In the genomic region with DNA sequence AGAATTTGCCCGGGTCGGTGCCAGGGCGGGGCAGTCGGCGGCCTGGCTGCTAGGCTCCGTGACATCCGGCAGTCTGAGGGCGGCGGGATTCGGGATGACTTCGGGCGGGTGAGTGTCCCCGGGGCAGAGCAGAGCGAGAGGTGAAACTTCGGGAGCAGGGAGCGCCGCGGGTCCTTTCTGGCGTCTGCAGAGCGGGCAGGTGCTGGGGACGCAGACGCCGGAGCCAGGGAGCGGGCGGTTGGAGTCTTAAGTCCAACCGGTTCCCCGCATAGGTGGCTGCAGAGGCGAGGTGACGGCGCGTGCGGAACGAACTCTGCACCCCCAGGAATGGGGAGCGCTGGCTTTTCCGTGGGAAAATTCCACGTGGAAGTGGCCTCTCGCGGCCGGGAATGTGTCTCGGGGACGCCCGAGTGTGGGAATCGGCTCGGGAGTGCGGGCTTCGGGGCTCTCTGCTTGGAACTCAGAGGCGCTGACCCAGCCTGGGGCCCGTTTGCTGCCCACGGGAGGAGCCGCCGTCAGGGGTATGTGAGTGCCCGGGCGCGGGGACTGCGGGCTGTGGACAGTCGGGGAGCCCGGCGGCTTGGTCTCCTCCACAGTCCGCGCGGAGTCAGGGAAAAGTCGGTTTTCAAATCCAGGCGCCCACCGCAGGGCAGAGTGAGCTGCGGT, we compare ENCODE assay signal across 8 cellular contexts. TPM values are rescaled to one million over a fixed set of nuclear protein-coding genes. Genes with fewer than 3 reads are reported as not detected.
DNase-seq lines count a peak whose midpoint lies in the region; ATAC-seq and TF ChIP-seq lines count a peak whose summit lies in the region.

A gene with protein sequence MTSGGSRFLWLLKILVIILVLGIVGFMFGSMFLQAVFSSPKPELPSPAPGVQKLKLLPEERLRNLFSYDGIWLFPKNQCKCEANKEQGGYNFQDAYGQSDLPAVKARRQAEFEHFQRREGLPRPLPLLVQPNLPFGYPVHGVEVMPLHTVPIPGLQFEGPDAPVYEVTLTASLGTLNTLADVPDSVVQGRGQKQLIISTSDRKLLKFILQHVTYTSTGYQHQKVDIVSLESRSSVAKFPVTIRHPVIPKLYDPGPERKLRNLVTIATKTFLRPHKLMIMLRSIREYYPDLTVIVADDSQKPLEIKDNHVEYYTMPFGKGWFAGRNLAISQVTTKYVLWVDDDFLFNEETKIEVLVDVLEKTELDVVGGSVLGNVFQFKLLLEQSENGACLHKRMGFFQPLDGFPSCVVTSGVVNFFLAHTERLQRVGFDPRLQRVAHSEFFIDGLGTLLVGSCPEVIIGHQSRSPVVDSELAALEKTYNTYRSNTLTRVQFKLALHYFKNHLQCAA (plus strand): TSS at position 71 of the 666 bp plus-strand sequence. CDS start 24 bp downstream, at position 95.

- no peaks in the 10 kb centered on the region for H3K9me3 Mint-ChIP-seq in naive thymus-derived CD4-positive, alpha-beta T cell

- intact Hi-C loops in naive thymus-derived CD4-positive, alpha-beta T cell (cut with micrococcal nuclease), result no loop called here

- POLR2A ChIA-PET in naive thymus-derived CD4-positive, alpha-beta T cell (lab: Charles Lee), result no interaction called here

- no peak within 1 kb of the TSS for H3K27ac ChIP-seq in naive thymus-derived CD4-positive, alpha-beta T cell (ENCODE audit: low read depth, low read length)

- H3K36me3 ChIP-seq in naive thymus-derived CD4-positive, alpha-beta T cell (ENCODE audit: control insufficient read depth in 2 of 3, insufficient read depth in 3 of 3, low read length in 3 of 3), result no peaks in the 10 kb centered on the region

- H3K27me3 ChIP-seq in naive thymus-derived CD4-positive, alpha-beta T cell (ENCODE audit: control insufficient read depth in 2 of 2, insufficient read depth in 2 of 2, low read length in 2 of 2), result peaks cover 0 to 14% of the 10 kb centered on the region in 2 donors

- peak; percentile 35 for DNase-seq in AG08395 (ENCODE audit: low spot score)
- no peak for DNase-seq in LNCaP clone FGC (ENCODE audit: low read depth)
- no peak for DNase-seq in choroid plexus epithelial cell (ENCODE audit: low read depth)
- DNase-seq in naive thymus-derived CD4-positive, alpha-beta T cell, result peak in 6 of 9 donors; percentile 9 to 14 (median 10)
- no peak for DNase-seq in NCI-H446 (lab: John Stamatoyannopoulos, UW)
- no peak for DNase-seq in NCI-H2029 treated with DMSO at 0.1 percent for 48 hours (lab: John Stamatoyannopoulos, UW)
- DNase-seq in globus pallidus (ENCODE audit: low spot score), result no peak

- peaks cover 49 to 76% (median 65%) of the 10 kb centered on the region in 5 donors for H3K27me3 Mint-ChIP-seq in naive thymus-derived CD4-positive, alpha-beta T cell

- TF ChIP-seq CTCF in LNCaP clone FGC (IDR thresholded peaks at IDR 0.05; ENCODE audit: control insufficient read depth, extremely low read depth, insufficient read depth) (no peak), choroid plexus epithelial cell (conservative IDR thresholded peaks at IDR 0.05; ENCODE audit: low read depth, low read length) (no peak)

- H3K36me3 Mint-ChIP-seq in naive thymus-derived CD4-positive, alpha-beta T cell, result peaks cover 0 to 7% (median 0%) of the 10 kb centered on the region in 5 donors

- H3K4me1 ChIP-seq in naive thymus-derived CD4-positive, alpha-beta T cell (ENCODE audit: control insufficient read depth in 2 of 2, insufficient read depth in 2 of 2, low read length in 2 of 2), result peaks cover 0 to 7% of the 10 kb centered on the region in 2 donors

- H3K4me3 Mint-ChIP-seq in naive thymus-derived CD4-positive, alpha-beta T cell, result peak within 1 kb of the TSS; percentile 58 to 82 (median 74)

- CTCF ChIA-PET in naive thymus-derived CD4-positive, alpha-beta T cell (lab: Charles Lee), result interaction anchor here (0.6 kb wide), 1 partner anchor 575 kb away, joined by 3 read pairs; the partner anchor contains the start of gene SLC35B1

- peak; percentile 22 for ATAC-seq in naive thymus-derived CD4-positive, alpha-beta T cell
- no peak for ATAC-seq in GM18520 (IDR thresholded peaks at IDR 0.05; ENCODE audit: unreplicated experiment)

- no peak within 1 kb of the TSS for H3K27ac Mint-ChIP-seq in naive thymus-derived CD4-positive, alpha-beta T cell

- H3K4me3 ChIP-seq in LNCaP clone FGC (ENCODE audit: low read depth, low read length) (peak within 1 kb of the TSS; percentile 39), choroid plexus epithelial cell (ENCODE audit: low read depth, low read length) (peak within 1 kb of the TSS; percentile 48)
- no peak within 1 kb of the TSS for H3K4me3 ChIP-seq in naive thymus-derived CD4-positive, alpha-beta T cell (ENCODE audit: low read length)

- peaks cover 4 to 8% (median 7%) of the 10 kb centered on the region in 7 donors for H3K4me1 Mint-ChIP-seq in naive thymus-derived CD4-positive, alpha-beta T cell

- no peaks in the 10 kb centered on the region for H3K9me3 ChIP-seq in naive thymus-derived CD4-positive, alpha-beta T cell (ENCODE audit: control insufficient read depth in 2 of 3, low read length in 3 of 3)

RNA-seq across cellular contexts. Expression of the gene that starts here (rescaled TPM):
- under 1 TPM in 4 of 5 experiments, not detected in 1; 0.03 to 0.05 (median 0.05) TPM for total RNA-seq in naive thymus-derived CD4-positive, alpha-beta T cell
- not detected for polyA plus RNA-seq in naive thymus-derived CD4-positive, alpha-beta T cell

Comparison
In these comparisons a context has a peak if more than half of its experiments do, and no peak if none do; other contexts are left out.
1. Peak in DNase-seq and ATAC-seq in naive thymus-derived CD4-positive, alpha-beta T cell; RNA of the gene not detected or under 1 TPM.